8 cellular contexts compared by ENCODE assay signal in the genomic region with DNA sequence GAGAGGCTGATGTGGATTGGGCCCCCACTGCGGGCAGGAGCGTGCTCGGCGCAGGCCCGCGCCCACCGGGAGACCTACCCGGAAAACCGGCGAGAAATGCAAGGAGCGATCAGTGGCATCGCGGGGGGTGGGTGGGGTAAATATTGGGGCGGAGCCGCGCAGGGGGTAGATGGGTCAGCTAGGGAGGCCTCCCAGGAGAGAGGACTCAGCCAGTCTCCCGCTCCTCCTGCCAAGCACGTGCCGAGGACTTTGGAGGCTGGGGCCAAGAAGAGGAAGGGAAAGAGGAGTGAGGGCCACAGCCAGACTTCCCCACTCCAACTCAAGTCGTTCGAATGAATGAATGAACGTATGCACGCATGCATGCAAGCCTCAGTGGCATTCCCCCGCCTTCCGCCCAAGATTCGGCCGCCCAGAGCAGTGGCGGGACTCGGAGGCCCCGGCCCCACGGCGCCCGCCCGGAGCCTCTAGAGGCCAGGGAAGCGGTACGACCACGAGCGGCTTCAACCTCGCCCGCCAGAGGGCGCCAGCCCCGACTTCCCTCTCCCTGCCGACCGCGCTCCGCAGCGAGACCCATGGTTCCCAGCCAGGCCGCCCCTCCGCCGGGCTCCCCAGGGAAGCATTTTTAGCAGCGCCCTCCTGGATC. TPM values are rescaled to one million over a fixed set of nuclear protein-coding genes. Genes with fewer than 3 reads are reported as not detected.
DNase-seq lines count a peak whose midpoint lies in the region; ATAC-seq and TF ChIP-seq lines count a peak whose summit lies in the region.

No MANE protein-coding gene starts in this region.

- H3K27ac ChIP-seq in right cardiac atrium (ENCODE audit: low read length) = no peak overlapping the region
- H3K27ac ChIP-seq in upper lobe of right lung = no peak overlapping the region

- H3K9me3 ChIP-seq in right cardiac atrium (ENCODE audit: control insufficient read depth, low read length) = no peaks in the 10 kb centered on the region
- no peaks in the 10 kb centered on the region for H3K9me3 ChIP-seq in upper lobe of right lung

- intact Hi-C loops in right cardiac atrium (cut with DNase I) (loop anchor here (2.0 to 10.0 kb wide), 4 partner anchors 172 to 625 kb away; no protein-coding TSS in a partner anchor), upper lobe of right lung (cut with DNase I) (loop anchor here (5.0 kb wide), 1 partner anchor 177 kb away; no protein-coding TSS in a partner anchor)

- no peaks in the 10 kb centered on the region for H3K27me3 ChIP-seq in right cardiac atrium (ENCODE audit: control insufficient read depth, insufficient read depth)
- peaks cover 34% of the 10 kb centered on the region for H3K27me3 ChIP-seq in upper lobe of right lung

- peaks cover 8% of the 10 kb centered on the region for H3K36me3 ChIP-seq in upper lobe of right lung

- WGBS in right cardiac atrium = 2% methylated on average over 51 of the region's 51 CpGs

- peak; percentile 40 for ATAC-seq in HG03108 (IDR thresholded peaks at IDR 0.05; ENCODE audit: unreplicated experiment)
- ATAC-seq in right cardiac atrium = peak; percentile 1 to 67
- peak; percentile 83 for ATAC-seq in upper lobe of right lung
- ATAC-seq in HG03342 (IDR thresholded peaks at IDR 0.05; ENCODE audit: unreplicated experiment) = no peak

- TF ChIP-seq CTCF in upper lobe of right lung (IDR thresholded peaks at IDR 0.05) = peak; percentile 95

- DNase-seq in G401 (ENCODE audit: low spot score) = peak; percentile 55
- DNase-seq in T-helper 1 cell = peak; percentile 60 to 78 (median 74)
- peak in 49 of 58 donors; percentile 11 to 83 (median 42) for DNase-seq in anterior cingulate cortex (lab: John Stamatoyannopoulos, UW)
- peak; percentile 83 to 94 (median 93) for DNase-seq in right cardiac atrium
- peak; percentile 22 for DNase-seq in pulmonary artery endothelial cell (ENCODE audit: low read depth, low spot score)
- DNase-seq in upper lobe of right lung = peak; percentile 93

- H3K4me1 ChIP-seq in right cardiac atrium (ENCODE audit: control insufficient read depth, insufficient read depth, low read length) (peaks cover 5% of the 10 kb centered on the region), upper lobe of right lung (peaks cover 48% of the 10 kb centered on the region)

- in situ Hi-C loops in G401 (cut with HindIII; ENCODE audit: low sequenced_read_pairs) = no loop called here

- H3K4me3 ChIP-seq in right cardiac atrium (ENCODE audit: low read length) = peak overlapping the region; percentile 34
- H3K4me3 ChIP-seq in upper lobe of right lung = peak overlapping the region; percentile 41

RNA-seq across cellular contexts. Expression of a gene that starts 3.6 kb away (rescaled TPM):
- 235 and 256 TPM in 2 replicates for total RNA-seq in G401 (2014; rRNA removed; shearing (Covaris generic))
- total RNA-seq in right cardiac atrium = 10 to 100 TPM in 1 of 4 donors, 1 to 10 TPM in 3; 5.0 to 10.7 (median 7.4) TPM
- polyA plus RNA-seq in right cardiac atrium = 5.8 TPM
- total RNA-seq in pulmonary artery endothelial cell = 128 and 168 TPM in 2 replicates
- 18.0 TPM for total RNA-seq in upper lobe of right lung

RNA-seq across cellular contexts. Expression of a gene that starts 3.8 kb away (rescaled TPM):
- 7.4 and 14.8 TPM in 2 replicates for total RNA-seq in G401 (2014; rRNA removed; shearing (Covaris generic))
- total RNA-seq in right cardiac atrium = not detected
- polyA plus RNA-seq in right cardiac atrium = not detected
- total RNA-seq in pulmonary artery endothelial cell = not detected in 2 replicates
- 1.2 TPM for total RNA-seq in upper lobe of right lung

RNA-seq across cellular contexts. Expression of a gene that starts 38.6 kb away (rescaled TPM):
- 56.1 and 67.4 TPM in 2 replicates for total RNA-seq in G401 (2014; rRNA removed; shearing (Covaris generic))
- total RNA-seq in right cardiac atrium (10 to 100 TPM; 67.8 to 96.4 (median 85.4) TPM), pulmonary artery endothelial cell (80.0 and 84.5 TPM in 2 replicates), upper lobe of right lung (91.6 TPM)
- 41.1 TPM for polyA plus RNA-seq in right cardiac atrium

Comparison
In these comparisons a context has a peak if more than half of its experiments do, and no peak if none do; other contexts are left out.
1. DNase-seq: peak in every context shown above with its lines; median percentile 93 in right cardiac atrium; 93 in upper lobe of right lung; 74 in T-helper 1 cell; 55 in G401; 42 in anterior cingulate cortex; 22 in pulmonary artery endothelial cell.